In genomic region chr10:58609525-58610150, GRCh38 we compare ENCODE assay signal across 16 cellular contexts.
"Had no signal": no experiment of that assay in that cellular context is flagged by ENCODE, and none has a peak within 500 bp of the region (broad histone marks: within the 10 kb centered on the region; RNA-seq: fewer than 3 reads in every experiment).

No MANE protein-coding gene starts in this region.

- H3K4me3 ChIP-seq: gastroesophageal sphincter, skin epidermis, thoracic aorta, transverse colon had no signal

- ATAC-seq: esophagus mucosa; gastroesophageal sphincter; left colon; left ventricle myocardium superior; natural killer cell treated with Interleukin-12 subunit alpha and Interleukin-12 subunit beta and Interleukin-15 and Interleukin-18, amount 100 ng/mL, for 72 hours; stimulated activated naive B cell treated with anti-CD40 and anti-IgM and Interleukin-4, amounts not matched to agents 10 μg/mL and 1 μg/mL and 100 μg/mL, for 72 hours; stimulated activated naive CD8-positive, alpha-beta T cell treated with anti-CD3 and anti-CD28 coated beads, Interleukin-15, amount 100 ng/mL, for 72 hours had no signal

- H3K27ac Mint-ChIP-seq: natural killer cell treated with Interleukin-12 subunit alpha and Interleukin-12 subunit beta and Interleukin-15 and Interleukin-18, amount 100 ng/mL, for 72 hours; stimulated activated naive B cell treated with anti-CD40 and anti-IgM and Interleukin-4, amounts not matched to agents 10 μg/mL and 1 μg/mL and 100 μg/mL, for 72 hours; stimulated activated naive CD8-positive, alpha-beta T cell treated with anti-CD3 and anti-CD28 coated beads, Interleukin-15, amount 100 ng/mL, for 72 hours had no signal

- H3K36me3 Mint-ChIP-seq: natural killer cell treated with Interleukin-12 subunit alpha and Interleukin-12 subunit beta and Interleukin-15 and Interleukin-18, amount 100 ng/mL, for 72 hours; stimulated activated naive B cell treated with anti-CD40 and anti-IgM and Interleukin-4, amounts not matched to agents 10 μg/mL and 1 μg/mL and 100 μg/mL, for 72 hours had no signal

- H3K4me1 Mint-ChIP-seq: central memory CD8-positive, alpha-beta T cell; stimulated activated naive B cell treated with anti-CD40 and anti-IgM and Interleukin-4, amounts not matched to agents 10 μg/mL and 1 μg/mL and 100 μg/mL, for 72 hours; stimulated activated naive CD8-positive, alpha-beta T cell treated with anti-CD3 and anti-CD28 coated beads, Interleukin-15, amount 100 ng/mL, for 72 hours had no signal

- DNase-seq: effector memory CD4-positive, alpha-beta T cell; kidney; left colon; left ventricle myocardium superior; posterior cingulate gyrus; stimulated activated CD4-positive, alpha-beta T cell treated with anti-CD3 and anti-CD28 coated beads, Interleukin-2, amount 100 ng/mL, for 24 hours; stimulated activated CD4-positive, alpha-beta T cell treated with anti-CD3 and anti-CD28 coated beads, Interleukin-4, amount 100 ng/mL, for 4 hours; stimulated activated naive B cell treated with anti-CD40 and anti-IgM and Interleukin-4, amounts not matched to agents 10 μg/mL and 1 μg/mL and 100 μg/mL, for 72 hours; stimulated activated naive CD8-positive, alpha-beta T cell treated with anti-CD3 and anti-CD28 coated beads, Interleukin-15, amount 100 ng/mL, for 72 hours; transverse colon had no signal

- H3K27me3 Mint-ChIP-seq: central memory CD8-positive, alpha-beta T cell; natural killer cell treated with Interleukin-12 subunit alpha and Interleukin-12 subunit beta and Interleukin-15 and Interleukin-18, amount 100 ng/mL, for 72 hours; stimulated activated naive B cell treated with anti-CD40 and anti-IgM and Interleukin-4, amounts not matched to agents 10 μg/mL and 1 μg/mL and 100 μg/mL, for 72 hours; stimulated activated naive CD8-positive, alpha-beta T cell treated with anti-CD3 and anti-CD28 coated beads, Interleukin-15, amount 100 ng/mL, for 72 hours had no signal

- H3K4me3 Mint-ChIP-seq: central memory CD8-positive, alpha-beta T cell; natural killer cell treated with Interleukin-12 subunit alpha and Interleukin-12 subunit beta and Interleukin-15 and Interleukin-18, amount 100 ng/mL, for 72 hours; stimulated activated naive B cell treated with anti-CD40 and anti-IgM and Interleukin-4, amounts not matched to agents 10 μg/mL and 1 μg/mL and 100 μg/mL, for 72 hours; stimulated activated naive CD8-positive, alpha-beta T cell treated with anti-CD3 and anti-CD28 coated beads, Interleukin-15, amount 100 ng/mL, for 72 hours had no signal

- H3K36me3 ChIP-seq: gastroesophageal sphincter, thoracic aorta, transverse colon had no signal

- H3K27ac ChIP-seq: thoracic aorta, transverse colon had no signal

- H3K27me3 ChIP-seq: gastroesophageal sphincter, transverse colon had no signal

- H3K9me3 ChIP-seq: gastroesophageal sphincter, transverse colon had no signal

- H3K4me1 ChIP-seq: transverse colon had no signal
